Comparison of ENCODE assay signal across 6 cellular contexts in the genomic region with DNA sequence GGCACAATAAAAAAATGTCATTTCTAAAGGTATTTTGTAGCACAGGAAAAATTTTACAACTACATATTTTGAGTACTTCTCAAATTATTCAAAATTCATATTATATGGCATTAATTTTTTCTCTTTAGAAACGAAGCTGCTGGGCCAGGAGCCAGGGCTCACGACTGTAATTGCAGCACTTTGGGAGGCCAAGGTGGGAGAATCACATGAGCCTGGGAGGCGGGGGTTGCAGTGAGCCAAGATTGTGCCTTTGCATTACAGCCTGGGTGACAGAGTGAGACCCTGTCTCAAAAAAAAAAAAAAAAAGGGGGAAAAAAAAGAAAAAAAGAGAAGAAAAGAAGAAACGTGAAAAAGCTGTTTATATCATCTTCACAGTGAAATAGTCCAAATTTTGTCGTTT.
"Had no signal": no experiment of that assay in that cellular context is flagged by ENCODE, and none has a peak within 500 bp of the region (broad histone marks: within the 10 kb centered on the region; RNA-seq: fewer than 3 reads in every experiment).

No MANE protein-coding gene starts in this region.

- DNase-seq: GOT3, H9, HCEC 1CT, IMR-90, KG1 had no signal

- ATAC-seq: K562 had no signal

- H3K4me3 Mint-ChIP-seq: H9 had no signal

- H3K4me3 ChIP-seq: K562 had no signal

- H3K9me3 Mint-ChIP-seq: H9 had no signal
